ENCODE assay signal across 8 cellular contexts in genomic region chr4:139177888-139178609, GRCh38. TPM values are rescaled to one million over a fixed set of nuclear protein-coding genes. Genes with fewer than 3 reads are reported as not detected.
DNase-seq lines count a peak whose midpoint lies in the region; TF ChIP-seq lines count a peak whose summit lies in the region.

No MANE protein-coding gene starts in this region.

- in situ Hi-C loops in G401 (cut with HindIII; ENCODE audit: low sequenced_read_pairs): no loop called here
- in situ Hi-C loops in HAP-1 (cut with MboI; ENCODE audit: low sequenced_read_pairs): no loop called here

- H3K36me3 ChIP-seq in HAP-1 (replicated peaks): no peaks in the 10 kb centered on the region
- H3K36me3 ChIP-seq in stomach: no peaks in the 10 kb centered on the region

- no peaks in the 10 kb centered on the region for H3K9me3 Mint-ChIP-seq in neural crest cell

- H3K4me1 ChIP-seq in HAP-1: peaks cover 20% of the 10 kb centered on the region
- peaks cover 5 to 29% (median 21%) of the 10 kb centered on the region in 4 donors for H3K4me1 ChIP-seq in stomach

- peak overlapping the region; percentile 88 for H3K4me3 ChIP-seq in HAP-1
- peak overlapping the region; percentile 86 to 99 (median 92) for H3K4me3 ChIP-seq in stomach

- peak overlapping the region; percentile 94 for H3K4me3 Mint-ChIP-seq in neural crest cell

- peak overlapping the region; percentile 98 to 100 (median 100) for H3K27ac ChIP-seq in stomach

- TF ChIP-seq CTCF in neural crest cell (conservative IDR thresholded peaks at IDR 0.05) (no peak), stomach (IDR thresholded peaks at IDR 0.05) (no peak)

- TF ChIP-seq EP300 in stomach (IDR thresholded peaks at IDR 0.05): no peak

- H3K4me1 Mint-ChIP-seq in neural crest cell: peaks cover 15% of the 10 kb centered on the region

- H3K27me3 ChIP-seq in HAP-1 (ENCODE audit: low read depth) (no peaks in the 10 kb centered on the region; the same call in 1 of the 2 replicates), stomach (no peaks in the 10 kb centered on the region)

- 0 to 1% (median 0%) methylated on average over 47 to 66 of the region's 66 CpGs for WGBS in stomach, 5 donors

- no peaks in the 10 kb centered on the region for H3K9me3 ChIP-seq in HAP-1
- H3K9me3 ChIP-seq in stomach: no peaks in the 10 kb centered on the region

- H3K36me3 Mint-ChIP-seq in neural crest cell (ENCODE audit: low read depth): no peaks in the 10 kb centered on the region

- TF ChIP-seq POLR2A in Raji (IDR thresholded peaks at IDR 0.05; ENCODE audit: insufficient read depth, low read depth, low read length) (peak; percentile 93), stomach (IDR thresholded peaks at IDR 0.05) (peak in 2 of 4 donors; percentile 19 to 88)

- DNase-seq in G401 (ENCODE audit: low spot score) (peak; percentile 85), HAP-1 (ENCODE audit: low spot score in 2 of 2) (peak; percentile 95 to 98), M059J (ENCODE audit: low read depth) (peak; percentile 89), fibroblast of the conjunctiva (ENCODE audit: low read depth) (peak; percentile 87), neural crest cell (ENCODE audit: low read depth, low spot score) (peak; percentile 91), stomach (peak; percentile 96)
- peak; percentile 95 for DNase-seq in activated effector memory CD4-positive, alpha-beta T cell treated with anti-CD3 and anti-CD28 coated beads, Interleukin-2, amount 50 U/mL, for 16 hours

- peaks cover 3% of the 10 kb centered on the region for H3K27me3 Mint-ChIP-seq in neural crest cell (ENCODE audit: low read depth)

- H3K27ac Mint-ChIP-seq in neural crest cell (ENCODE audit: unreplicated experiment): peak overlapping the region; percentile 99

- intact Hi-C loops in stomach (cut with DNase I; ENCODE audit: low total_unique reads): loop anchor here (5.0 kb wide), 1 partner anchor 76 kb away; no protein-coding TSS in a partner anchor

RNA-seq across cellular contexts. Expression of gene ELF2, which starts 1.0 kb away (rescaled TPM):
- total RNA-seq in G401 (2014; rRNA removed; shearing (Covaris generic)): 18.9 and 36.6 TPM in 2 replicates
- total RNA-seq in M059J (2014; rRNA removed; shearing (Covaris generic)): 21.5 and 22.3 TPM in 2 replicates
- total RNA-seq in neural crest cell (37.8 and 39.4 TPM in 2 replicates), stomach (100 to 1,000 TPM in 1 of 5 donors, 10 to 100 TPM in 4; 30.1 to 115 (median 64.8) TPM)
- polyA plus RNA-seq in stomach: 10 to 100 TPM; 10.6 to 24.3 (median 12.2) TPM

Comparison
In these comparisons a context has a peak if more than half of its experiments do, and no peak if none do; other contexts are left out.
1. Peak in every context shown above with its lines: DNase-seq, H3K4me3 ChIP-seq and H3K27ac ChIP-seq.